ENCODE assay signal across 23 cellular contexts in the genomic region with DNA sequence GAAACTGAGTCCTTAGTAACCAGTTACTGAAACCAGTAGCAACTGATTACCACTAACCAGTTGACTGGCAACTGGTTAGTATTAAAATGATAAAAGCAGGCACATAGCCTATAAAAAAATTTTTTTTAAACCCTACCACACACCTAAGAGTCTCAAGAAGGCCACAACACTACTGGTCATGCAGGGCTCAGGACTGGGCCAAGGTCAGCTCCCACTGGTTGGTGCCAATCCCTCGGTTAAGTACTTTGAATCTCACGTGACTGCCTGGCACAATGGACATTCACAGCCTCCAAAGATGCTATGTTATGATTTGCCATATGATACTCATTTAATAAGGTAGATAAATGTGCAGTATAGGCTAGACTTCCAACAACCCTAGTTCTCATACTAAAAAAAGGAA. TPM values are rescaled to one million over a fixed set of nuclear protein-coding genes. Genes with fewer than 3 reads are reported as not detected.
DNase-seq lines count a peak whose midpoint lies in the region; ATAC-seq and TF ChIP-seq lines count a peak whose summit lies in the region.
"Had no signal": no experiment of that assay in that cellular context is flagged by ENCODE, and none has a peak within 500 bp of the region (broad histone marks: within the 10 kb centered on the region; RNA-seq: fewer than 3 reads in every experiment).

No MANE protein-coding gene starts in this region.

- no peak for TF ChIP-seq CTCF in C4-2B (conservative IDR thresholded peaks at IDR 0.05)
- TF ChIP-seq CTCF in CD4-positive, alpha-beta T cell (IDR thresholded peaks at IDR 0.05) = no peak
- TF ChIP-seq CTCF in left ventricle myocardium inferior (IDR thresholded peaks at IDR 0.05; ENCODE audit: borderline replicate concordance) = no peak
- no peak for TF ChIP-seq CTCF in prostate gland (IDR thresholded peaks at IDR 0.05)
- no peak for TF ChIP-seq CTCF in osteocyte (IDR thresholded peaks at IDR 0.05)

- no peaks in the 10 kb centered on the region for H3K9me3 ChIP-seq in CD4-positive, alpha-beta T cell (ENCODE audit: control insufficient read depth, low read length)
- H3K9me3 ChIP-seq in left ventricle myocardium inferior (replicated peaks) (no peaks in the 10 kb centered on the region), prostate gland (no peaks in the 10 kb centered on the region)
- H3K9me3 ChIP-seq: Peyer's patch, SJSA1 had no signal

- H3K36me3 Mint-ChIP-seq in CD4-positive, alpha-beta T cell (ENCODE audit: low read depth) = peaks cover 25% of the 10 kb centered on the region
- H3K36me3 Mint-ChIP-seq in osteocyte (ENCODE audit: unreplicated experiment) = no peaks in the 10 kb centered on the region

- peaks cover 70% of the 10 kb centered on the region for H3K4me1 Mint-ChIP-seq in CD4-positive, alpha-beta T cell (ENCODE audit: low read depth)
- peaks cover 3% of the 10 kb centered on the region for H3K4me1 Mint-ChIP-seq in osteocyte (ENCODE audit: unreplicated experiment)

- H3K27ac Mint-ChIP-seq in CD4-positive, alpha-beta T cell = peak overlapping the region; percentile 50
- H3K27ac Mint-ChIP-seq in osteocyte (ENCODE audit: unreplicated experiment) = no peak overlapping the region
- H3K27ac Mint-ChIP-seq: GM23338 had no signal

- H3K4me1 ChIP-seq in left ventricle myocardium inferior (peaks cover 70% of the 10 kb centered on the region), prostate gland (replicated peaks) (peaks cover 12% of the 10 kb centered on the region)

- DNase-seq in CD4-positive, alpha-beta T cell = no peak
- DNase-seq in left ventricle myocardium inferior = no peak
- no peak for DNase-seq in prostate gland (ENCODE audit: low spot score)
- no peak for DNase-seq in ACHN
- DNase-seq in osteocyte (ENCODE audit: extremely low spot score, unreplicated experiment) = no peak
- DNase-seq in activated gamma-delta T cell treated with Interleukin-2 at 50 U/mL for 16 hours = no peak
- DNase-seq: Calu3; CD8-positive, alpha-beta memory T cell; DMS153; IMR-90; MV-4-11; NCI-H1105 treated with DMSO at 0.1 percent for 48 hours; NCI-H1694; NCI-H2171; NCI-H524 treated with DMSO at 0.1 percent for 48 hours; NCI-H82; Peyer's patch had no signal

- no peaks in the 10 kb centered on the region for H3K9me3 Mint-ChIP-seq in CD4-positive, alpha-beta T cell
- H3K9me3 Mint-ChIP-seq in osteocyte (ENCODE audit: unreplicated experiment) = no peaks in the 10 kb centered on the region
- H3K9me3 Mint-ChIP-seq: CD8-positive, alpha-beta memory T cell; GM23338 had no signal

- H3K27ac ChIP-seq in C4-2B (peak overlapping the region; percentile 41; the same call in 1 of the 2 replicates), left ventricle myocardium inferior (replicated peaks) (peak overlapping the region; percentile 61), prostate gland (peak overlapping the region; percentile 8 to 57)
- no peak overlapping the region for H3K27ac ChIP-seq in CD4-positive, alpha-beta T cell (ENCODE audit: low read depth, low read length)
- H3K27ac ChIP-seq: KMS-11, SJSA1 had no signal

- in situ Hi-C loops in ACHN (cut with HindIII; ENCODE audit: low pct_ligation_motif_present, low pct_unique_long_range_greater_than_20kb, low sequenced_read_pairs) = no loop called here

- no peaks in the 10 kb centered on the region for H3K27me3 ChIP-seq in CD4-positive, alpha-beta T cell (ENCODE audit: control insufficient read depth, insufficient read depth, low read length)
- H3K27me3 ChIP-seq in left ventricle myocardium inferior (ENCODE audit: low read depth) (no peaks in the 10 kb centered on the region), prostate gland (replicated peaks; ENCODE audit: insufficient read depth) (no peaks in the 10 kb centered on the region)
- H3K27me3 ChIP-seq: Peyer's patch, SJSA1 had no signal

- no peak overlapping the region for H3K4me3 Mint-ChIP-seq in CD4-positive, alpha-beta T cell
- H3K4me3 Mint-ChIP-seq in osteocyte (ENCODE audit: unreplicated experiment) = no peak overlapping the region
- H3K4me3 Mint-ChIP-seq: CD8-positive, alpha-beta memory T cell; GM23338 had no signal

- H3K36me3 ChIP-seq in left ventricle myocardium inferior (no peaks in the 10 kb centered on the region), prostate gland (no peaks in the 10 kb centered on the region)
- H3K36me3 ChIP-seq: Peyer's patch, SJSA1 had no signal

- no peak for TF ChIP-seq POLR2A in prostate gland (IDR thresholded peaks at IDR 0.05)

- H3K4me3 ChIP-seq in left ventricle myocardium inferior = no peak overlapping the region
- H3K4me3 ChIP-seq in prostate gland = no peak overlapping the region
- H3K4me3 ChIP-seq: GM23338, Peyer's patch, SJSA1 had no signal

- WGBS in prostate gland = 83% methylated on average over 2 of the region's 2 CpGs

- H3K27me3 Mint-ChIP-seq in CD4-positive, alpha-beta T cell = no peaks in the 10 kb centered on the region
- H3K27me3 Mint-ChIP-seq in osteocyte (ENCODE audit: unreplicated experiment) = peaks cover 2% of the 10 kb centered on the region
- H3K27me3 Mint-ChIP-seq: CD8-positive, alpha-beta memory T cell had no signal

- POLR2A ChIA-PET in CD4-positive, alpha-beta T cell (lab: Charles Lee) = no interaction called here

- no peak for ATAC-seq in CD4-positive, alpha-beta T cell (ENCODE audit: poor library complexity)
- no peak for ATAC-seq in HG02642 (IDR thresholded peaks at IDR 0.05; ENCODE audit: poor library complexity, unreplicated experiment)
- ATAC-seq: GM23338, HCT116 had no signal

- CTCF ChIA-PET in CD4-positive, alpha-beta T cell (lab: Charles Lee) = no interaction called here

- intact Hi-C loops in CD4-positive, alpha-beta T cell (cut with DNase I, micrococcal nuclease) = no loop called here
- intact Hi-C loops in left ventricle myocardium inferior (cut with micrococcal nuclease) = loop anchor here (10.0 kb wide), 1 partner anchor 128 kb away; no protein-coding TSS in a partner anchor
- intact Hi-C loops in prostate gland (cut with DNase I) = no loop called here

RNA-seq across cellular contexts. Expression of gene ANKH, which starts 8.5 kb away (rescaled TPM):
- total RNA-seq in CD4-positive, alpha-beta T cell = 10 to 100 TPM; 69.5 to 72.3 TPM
- total RNA-seq in left ventricle myocardium inferior = 227 TPM
- 100 to 1,000 TPM in 1 of 2 donors, 10 to 100 TPM in 1; 76.5 to 106 TPM for total RNA-seq in prostate gland
- 44.6 and 50.8 TPM in 2 replicates for total RNA-seq in osteocyte
